ENCODE assay signal across 8 cellular contexts in the genomic region with DNA sequence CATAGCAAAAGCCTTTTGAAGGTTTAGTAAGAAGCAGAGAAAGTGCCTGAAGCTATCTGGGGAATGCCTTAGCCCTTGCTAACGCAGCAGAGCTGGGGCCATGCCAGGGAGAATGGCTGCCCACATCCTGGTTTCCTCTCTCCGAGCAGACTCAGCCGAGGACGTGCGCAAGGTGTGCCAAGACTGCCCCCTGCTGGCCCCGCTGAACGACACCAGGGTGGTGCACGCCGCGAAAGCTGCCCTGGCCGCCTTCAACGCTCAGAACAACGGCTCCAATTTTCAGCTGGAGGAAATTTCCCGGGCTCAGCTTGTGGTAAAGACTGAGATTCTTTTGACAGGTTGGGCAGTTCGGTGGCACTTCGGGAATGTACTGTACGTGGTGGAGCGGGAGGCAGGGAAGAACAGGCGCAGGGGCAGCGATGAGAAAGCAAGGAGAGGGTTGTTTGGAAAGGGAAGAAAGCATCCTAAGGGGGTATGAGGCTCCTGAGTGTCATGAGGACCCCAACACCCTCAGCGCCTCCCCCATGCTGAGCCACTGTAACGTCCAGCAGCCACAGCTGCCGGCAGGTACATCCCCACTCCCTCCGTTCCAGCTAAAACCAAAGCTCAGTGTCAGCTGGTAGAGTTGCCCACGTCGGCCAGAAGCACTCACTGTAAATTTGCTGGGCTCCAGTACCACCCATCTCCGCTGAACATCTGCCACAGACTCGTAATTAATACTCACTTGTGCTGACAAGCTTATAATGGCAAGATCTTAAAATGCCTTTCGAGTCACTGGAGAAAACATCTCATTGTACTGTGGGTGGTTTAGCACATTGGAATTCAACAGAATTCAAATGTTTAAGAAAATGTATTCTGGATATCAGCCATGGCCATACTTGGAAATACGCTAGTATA. TPM values are rescaled to one million over a fixed set of nuclear protein-coding genes. Genes with fewer than 3 reads are reported as not detected.
DNase-seq lines count a peak whose midpoint lies in the region; ATAC-seq, FAIRE-seq and TF ChIP-seq lines count a peak whose summit lies in the region.

No MANE protein-coding gene starts in this region.

- H3K27ac ChIP-seq in heart right ventricle (no peak overlapping the region), rectal smooth muscle tissue (ENCODE audit: low read depth, low read length) (no peak overlapping the region)

- TF ChIP-seq CTCF in heart right ventricle (IDR thresholded peaks at IDR 0.05): peak; percentile 71 to 97 (median 85)

- TF ChIP-seq POLR2A in GM12892 (IDR thresholded peaks at IDR 0.05; ENCODE audit: low read depth, low read length): no peak

- H3K36me3 Mint-ChIP-seq in activated naive CD8-positive, alpha-beta T cell treated with anti-CD3 and anti-CD28 coated beads, Interleukin-2, amount 50 U/mL, for 24 hours (ENCODE audit: low read depth): no peaks in the 10 kb centered on the region

- DNase-seq in GM12892 (ENCODE audit: insufficient read length) (peak; percentile 83), NCI-H1417 (lab: John Stamatoyannopoulos, UW) (peak; percentile 66 to 83 (median 83)), T follicular helper cell (ENCODE audit: low read depth) (peak; percentile 70), heart right ventricle (peak; percentile 77 to 82), cortex of kidney (lab: John Stamatoyannopoulos, UW) (no peak)
- DNase-seq in activated naive CD8-positive, alpha-beta T cell treated with anti-CD3 and anti-CD28 coated beads, Interleukin-2, amount 50 U/mL, for 24 hours: peak; percentile 88

- H3K4me1 ChIP-seq in heart right ventricle (peaks cover 0 to 11% (median 6%) of the 10 kb centered on the region in 9 donors), rectal smooth muscle tissue (ENCODE audit: control insufficient read depth, insufficient read depth, low read length) (no peaks in the 10 kb centered on the region)

- FAIRE-seq in GM12892 (lab: Jason Lieb, UNC): peak; percentile 94

- no peaks in the 10 kb centered on the region for H3K9me3 Mint-ChIP-seq in activated naive CD8-positive, alpha-beta T cell treated with anti-CD3 and anti-CD28 coated beads, Interleukin-2, amount 50 U/mL, for 24 hours

- no peaks in the 10 kb centered on the region for H3K9me3 ChIP-seq in heart right ventricle

- peak overlapping the region; percentile 66 for H3K4me3 Mint-ChIP-seq in activated naive CD8-positive, alpha-beta T cell treated with anti-CD3 and anti-CD28 coated beads, Interleukin-2, amount 50 U/mL, for 24 hours

- peaks cover 0 to 50% (median 21%) of the 10 kb centered on the region in 7 donors for H3K27me3 ChIP-seq in heart right ventricle
- no peaks in the 10 kb centered on the region for H3K27me3 ChIP-seq in rectal smooth muscle tissue (ENCODE audit: control insufficient read depth, insufficient read depth, low read length)

- ATAC-seq in HG02852 (IDR thresholded peaks at IDR 0.05; ENCODE audit: unreplicated experiment) (peak; percentile 91), heart right ventricle (peak; percentile 93 to 98 (median 96))
- ATAC-seq in activated naive CD8-positive, alpha-beta T cell treated with anti-CD3 and anti-CD28 coated beads, Interleukin-2, amount 50 U/mL, for 24 hours: peak; percentile 98

- intact Hi-C loops in heart right ventricle (cut with DNase I): loop anchor here in 7 of 10 donors (1.0 to 10.0 kb wide), 9 partner anchors 135 to 640 kb away; no protein-coding TSS in a partner anchor

- WGBS in heart right ventricle, 2 donors: 16 to 17% methylated on average over 30 of the region's 30 CpGs

- peak overlapping the region in 5 of 10 donors; percentile 18 to 27 (median 19) for H3K4me3 ChIP-seq in heart right ventricle
- H3K4me3 ChIP-seq in rectal smooth muscle tissue (ENCODE audit: low read length): peak overlapping the region; percentile 46

- H3K36me3 ChIP-seq in heart right ventricle (no peaks in the 10 kb centered on the region), rectal smooth muscle tissue (ENCODE audit: control insufficient read depth, insufficient read depth, low read length) (no peaks in the 10 kb centered on the region)

- H3K9ac ChIP-seq in rectal smooth muscle tissue (ENCODE audit: low read length): no peak overlapping the region

- peaks cover 26% of the 10 kb centered on the region for H3K4me1 Mint-ChIP-seq in activated naive CD8-positive, alpha-beta T cell treated with anti-CD3 and anti-CD28 coated beads, Interleukin-2, amount 50 U/mL, for 24 hours

- peaks cover 48% of the 10 kb centered on the region for H3K27me3 Mint-ChIP-seq in activated naive CD8-positive, alpha-beta T cell treated with anti-CD3 and anti-CD28 coated beads, Interleukin-2, amount 50 U/mL, for 24 hours

- H3K27ac Mint-ChIP-seq in activated naive CD8-positive, alpha-beta T cell treated with anti-CD3 and anti-CD28 coated beads, Interleukin-2, amount 50 U/mL, for 24 hours: no peak overlapping the region

RNA-seq across cellular contexts. Expression of a gene that starts 4.4 kb away (rescaled TPM):
- not detected for polyA plus RNA-seq in GM12892 (2012; ENCODE audit: missing spikeins)
- not detected for total RNA-seq in heart right ventricle
- polyA plus RNA-seq in heart right ventricle: not detected

RNA-seq across cellular contexts. Expression of a gene that starts 22.9 kb away (rescaled TPM):
- polyA plus RNA-seq in GM12892 (2012; ENCODE audit: missing spikeins): not detected
- under 1 TPM in 4 of 10 donors, not detected in 6; 0.21 to 0.42 (median 0.30) TPM for total RNA-seq in heart right ventricle
- polyA plus RNA-seq in heart right ventricle: not detected

RNA-seq across cellular contexts. Expression of a gene that starts 46.8 kb away (rescaled TPM):
- polyA plus RNA-seq in GM12892 (2012; ENCODE audit: missing spikeins): 37.1 TPM
- total RNA-seq in heart right ventricle: 10 to 100 TPM; 17.9 to 39.9 (median 23.9) TPM
- 100 to 1,000 TPM in 1 of 2 donors, 10 to 100 TPM in 1; 36.9 to 147 TPM for polyA plus RNA-seq in heart right ventricle

RNA-seq across cellular contexts. Expression of a gene that starts 48.5 kb away (rescaled TPM):
- polyA plus RNA-seq in GM12892 (2012; ENCODE audit: missing spikeins): not detected
- under 1 TPM in 1 of 10 donors, not detected in 9; 0.20 TPM for total RNA-seq in heart right ventricle
- polyA plus RNA-seq in heart right ventricle: not detected

RNA-seq across cellular contexts. Expression of a gene that starts 50.1 kb away (rescaled TPM):
- 10.8 TPM for polyA plus RNA-seq in GM12892 (2012; ENCODE audit: missing spikeins)
- 1 to 10 TPM; 5.6 to 7.9 (median 6.9) TPM for total RNA-seq in heart right ventricle
- 1 to 10 TPM; 3.1 to 5.7 TPM for polyA plus RNA-seq in heart right ventricle
